Comparison of ENCODE assay signal across 1 cellular context in the genomic region with DNA sequence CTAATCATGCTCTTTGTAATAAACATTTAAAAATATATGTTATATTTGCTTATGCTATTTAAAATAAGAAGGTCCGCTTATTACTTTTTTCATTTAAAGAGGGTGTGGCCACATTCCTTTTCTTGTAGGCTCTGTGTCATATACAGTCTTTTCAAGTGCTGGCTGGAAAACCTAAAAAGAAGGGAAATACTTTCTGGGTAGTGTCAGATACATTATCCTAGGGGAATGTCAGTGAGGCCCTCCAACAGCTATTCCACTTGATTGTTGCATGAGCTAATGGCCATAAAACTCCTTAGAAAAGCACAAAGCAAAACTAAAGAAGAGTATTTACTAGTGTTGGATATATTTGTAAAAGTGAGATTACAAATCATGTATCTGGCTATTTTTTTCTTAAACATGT.
TF ChIP-seq lines count a peak whose summit lies in the region.

No MANE protein-coding gene starts in this region.

TF ChIP-seq in K562, 482 proteins besides CTCF, POLR2A, EP300 and RAD21 (continued from another document):
- TF ChIP-seq CAMTA2 (CRISPR knock-in tag; conservative IDR thresholded peaks at IDR 0.05), result 0 out of 2 replicates have a peak, but pooled peaks have one; percentile 15
- no peak for TF ChIP-seq FIP1L1 (IDR thresholded peaks at IDR 0.05; ENCODE audit: low read depth, low read length, poor library complexity, severe bottlenecking)
- TF ChIP-seq PML (IDR thresholded peaks at IDR 0.05; ENCODE audit: low read length), result no peak
- peak; percentile 49 for TF ChIP-seq CHD1 (IDR thresholded peaks at IDR 0.05; ENCODE audit: low read length)
- TF ChIP-seq FOXA1 (IDR thresholded peaks at IDR 0.05; ENCODE audit: borderline replicate concordance), result no peak
- no peak for TF ChIP-seq FOS (IDR thresholded peaks at IDR 0.05; ENCODE audit: extremely low read depth, insufficient read length)
- TF ChIP-seq, protein P1, sequence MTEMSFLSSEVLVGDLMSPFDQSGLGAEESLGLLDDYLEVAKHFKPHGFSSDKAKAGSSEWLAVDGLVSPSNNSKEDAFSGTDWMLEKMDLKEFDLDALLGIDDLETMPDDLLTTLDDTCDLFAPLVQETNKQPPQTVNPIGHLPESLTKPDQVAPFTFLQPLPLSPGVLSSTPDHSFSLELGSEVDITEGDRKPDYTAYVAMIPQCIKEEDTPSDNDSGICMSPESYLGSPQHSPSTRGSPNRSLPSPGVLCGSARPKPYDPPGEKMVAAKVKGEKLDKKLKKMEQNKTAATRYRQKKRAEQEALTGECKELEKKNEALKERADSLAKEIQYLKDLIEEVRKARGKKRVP (CRISPR knock-in tag; IDR thresholded peaks at IDR 0.05), result no peak
- TF ChIP-seq BDP1 (IDR thresholded peaks at IDR 0.05; ENCODE audit: insufficient read depth, insufficient read length), result no peak
- peak; percentile 34; the same call in 1 of the 2 replicates for TF ChIP-seq POLR2G (IDR thresholded peaks at IDR 0.05; ENCODE audit: low read depth, low read length)
- TF ChIP-seq, protein P2, sequence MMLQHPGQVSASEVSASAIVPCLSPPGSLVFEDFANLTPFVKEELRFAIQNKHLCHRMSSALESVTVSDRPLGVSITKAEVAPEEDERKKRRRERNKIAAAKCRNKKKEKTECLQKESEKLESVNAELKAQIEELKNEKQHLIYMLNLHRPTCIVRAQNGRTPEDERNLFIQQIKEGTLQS (IDR thresholded peaks at IDR 0.05), result no peak
- TF ChIP-seq, protein P2 (CRISPR knock-in tag; conservative IDR thresholded peaks at IDR 0.05), result no peak
- no peak for TF ChIP-seq EZH2 (IDR thresholded peaks at IDR 0.05; ENCODE audit: borderline replicate concordance, low read depth, low read length)
- no peak for TF ChIP-seq KLF6 (CRISPR knock-in tag; IDR thresholded peaks at IDR 0.05; ENCODE audit: borderline replicate concordance)
- no peak for TF ChIP-seq ZNF133 (CRISPR knock-in tag; IDR thresholded peaks at IDR 0.05)
- no peak for TF ChIP-seq SAP30 (IDR thresholded peaks at IDR 0.05; ENCODE audit: borderline replicate concordance, insufficient read depth, low read depth, low read length, poor library complexity, severe bottlenecking)
- no peak for TF ChIP-seq ZNF232 (CRISPR knock-in tag; IDR thresholded peaks at IDR 0.05)
- TF ChIP-seq ZNF263 (CRISPR knock-in tag; IDR thresholded peaks at IDR 0.05; ENCODE audit: borderline replicate concordance), result no peak
- no peak for TF ChIP-seq FOXM1 (IDR thresholded peaks at IDR 0.05; ENCODE audit: low read depth)
- no peak for TF ChIP-seq FOXM1 (CRISPR knock-in tag; IDR thresholded peaks at IDR 0.05; ENCODE audit: low read depth)
- TF ChIP-seq HMGN3 (IDR thresholded peaks at IDR 0.05; ENCODE audit: borderline replicate concordance, extremely low read depth, insufficient read length, low read depth, low read length), result no peak
- TF ChIP-seq KDM2B (CRISPR knock-in tag; IDR thresholded peaks at IDR 0.05), result no peak
- TF ChIP-seq CBFB (CRISPR knock-in tag; IDR thresholded peaks at IDR 0.05), result no peak
- 0 out of 4 replicates have a peak, but pooled peaks of 1 of the 2 experiments have one; percentile 29 for TF ChIP-seq SIN3A (IDR thresholded peaks at IDR 0.05; ENCODE audit: borderline replicate concordance in 2 of 2, control insufficient read depth in 1 of 2, low read depth in 2 of 2, low read length in 2 of 2)
- TF ChIP-seq MAFG (tag; conservative IDR thresholded peaks at IDR 0.05), result no peak
- TF ChIP-seq ZC3H11A (IDR thresholded peaks at IDR 0.05; ENCODE audit: low read depth, low read length), result no peak
- TF ChIP-seq, protein P3, sequence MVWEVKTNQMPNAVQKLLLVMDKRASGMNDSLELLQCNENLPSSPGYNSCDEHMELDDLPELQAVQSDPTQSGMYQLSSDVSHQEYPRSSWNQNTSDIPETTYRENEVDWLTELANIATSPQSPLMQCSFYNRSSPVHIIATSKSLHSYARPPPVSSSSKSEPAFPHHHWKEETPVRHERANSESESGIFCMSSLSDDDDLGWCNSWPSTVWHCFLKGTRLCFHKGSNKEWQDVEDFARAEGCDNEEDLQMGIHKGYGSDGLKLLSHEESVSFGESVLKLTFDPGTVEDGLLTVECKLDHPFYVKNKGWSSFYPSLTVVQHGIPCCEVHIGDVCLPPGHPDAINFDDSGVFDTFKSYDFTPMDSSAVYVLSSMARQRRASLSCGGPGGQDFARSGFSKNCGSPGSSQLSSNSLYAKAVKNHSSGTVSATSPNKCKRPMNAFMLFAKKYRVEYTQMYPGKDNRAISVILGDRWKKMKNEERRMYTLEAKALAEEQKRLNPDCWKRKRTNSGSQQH (CRISPR knock-in tag; IDR thresholded peaks at IDR 0.05), result no peak
- TF ChIP-seq, protein P4, sequence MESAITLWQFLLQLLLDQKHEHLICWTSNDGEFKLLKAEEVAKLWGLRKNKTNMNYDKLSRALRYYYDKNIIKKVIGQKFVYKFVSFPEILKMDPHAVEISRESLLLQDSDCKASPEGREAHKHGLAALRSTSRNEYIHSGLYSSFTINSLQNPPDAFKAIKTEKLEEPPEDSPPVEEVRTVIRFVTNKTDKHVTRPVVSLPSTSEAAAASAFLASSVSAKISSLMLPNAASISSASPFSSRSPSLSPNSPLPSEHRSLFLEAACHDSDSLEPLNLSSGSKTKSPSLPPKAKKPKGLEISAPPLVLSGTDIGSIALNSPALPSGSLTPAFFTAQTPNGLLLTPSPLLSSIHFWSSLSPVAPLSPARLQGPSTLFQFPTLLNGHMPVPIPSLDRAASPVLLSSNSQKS (CRISPR knock-in tag; IDR thresholded peaks at IDR 0.05), result no peak
- TF ChIP-seq RBFOX2 (IDR thresholded peaks at IDR 0.05; ENCODE audit: low read depth, low read length), result peak; percentile 70
- TF ChIP-seq TARDBP (IDR thresholded peaks at IDR 0.05), result no peak
